23 cellular contexts compared by ENCODE assay signal in the genomic region with DNA sequence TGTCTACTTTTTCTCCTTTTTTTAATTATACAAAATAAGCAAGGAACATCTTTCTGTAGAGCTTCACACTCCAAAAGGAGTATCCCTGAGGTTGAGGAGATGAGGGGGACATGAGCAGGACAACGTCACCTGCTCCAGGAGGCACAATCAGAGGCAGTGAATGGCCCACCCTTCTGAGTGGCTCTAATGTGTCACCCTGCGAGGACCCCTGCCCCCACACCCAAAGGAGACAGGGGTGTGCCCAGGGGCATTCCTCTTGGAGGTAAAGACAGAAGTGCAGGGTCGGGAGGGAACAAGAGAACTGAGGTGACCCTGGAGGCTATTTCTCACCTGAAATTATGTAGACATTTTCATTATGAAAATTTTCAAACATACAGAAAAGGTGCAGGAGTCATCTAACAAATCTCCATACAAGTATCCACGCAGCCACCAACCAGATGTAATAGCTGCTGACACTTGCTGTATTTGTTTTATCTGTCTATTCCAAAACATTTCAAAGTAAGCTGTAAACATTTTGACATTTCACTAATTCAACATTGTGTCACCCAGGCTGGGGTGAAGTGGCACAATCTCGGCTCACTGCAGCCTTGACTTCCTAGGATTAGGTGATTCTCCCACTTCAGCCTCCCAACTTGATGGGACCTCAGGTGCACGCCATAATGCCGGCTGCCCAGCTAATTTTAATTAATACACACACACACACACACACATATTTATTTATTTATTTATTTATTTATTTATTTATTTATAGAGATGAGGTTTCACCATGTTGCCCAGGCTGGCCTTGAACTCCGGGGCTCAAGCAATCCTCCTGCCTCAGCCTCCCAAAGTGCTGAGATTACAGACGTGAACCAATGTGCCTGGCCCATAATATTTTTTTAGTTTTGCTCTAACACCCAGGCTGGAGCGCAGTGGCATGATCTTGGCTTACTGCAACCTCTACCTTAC.
"Had no signal": no experiment of that assay in that cellular context is flagged by ENCODE, and none has a peak within 500 bp of the region (broad histone marks: within the 10 kb centered on the region; RNA-seq: fewer than 3 reads in every experiment).

No MANE protein-coding gene starts in this region.

- H3K36me3 Mint-ChIP-seq: mesothelial cell of epicardium; naive B cell; stimulated activated naive B cell treated with anti-CD40 and anti-IgM and Interleukin-4, amounts not matched to agents 10 μg/mL and 1 μg/mL and 100 μg/mL, for 72 hours had no signal

- H3K9me3 Mint-ChIP-seq: mesothelial cell of epicardium; naive B cell; nephron; neural crest cell; stimulated activated naive B cell treated with anti-CD40 and anti-IgM and Interleukin-4, amounts not matched to agents 10 μg/mL and 1 μg/mL and 100 μg/mL, for 72 hours had no signal

- H3K27ac Mint-ChIP-seq: mesothelial cell of epicardium; naive B cell; nephron; progenitor cell of endocrine pancreas; stimulated activated naive B cell treated with anti-CD40 and anti-IgM and Interleukin-4, amounts not matched to agents 10 μg/mL and 1 μg/mL and 100 μg/mL, for 72 hours had no signal

- H3K4me3 Mint-ChIP-seq: mesothelial cell of epicardium; nephron; neural crest cell; stimulated activated naive B cell treated with anti-CD40 and anti-IgM and Interleukin-4, amounts not matched to agents 10 μg/mL and 1 μg/mL and 100 μg/mL, for 72 hours had no signal

- ATAC-seq: heart left ventricle; left cardiac atrium; sciatic nerve; stimulated activated naive B cell treated with anti-CD40 and anti-IgM and Interleukin-4, amounts not matched to agents 10 μg/mL and 1 μg/mL and 100 μg/mL, for 72 hours; stimulated activated naive CD8-positive, alpha-beta T cell treated with anti-CD3 and anti-CD28 coated beads, Interleukin-15, Interleukin-2, amounts not matched to agents 100 U/mL and 50 U/mL, for 24 hours had no signal

- DNase-seq: heart left ventricle; hypothalamus; kidney glomerular epithelial cell; left cardiac atrium; left ventricle myocardium inferior; mesendoderm; naive B cell; nucleus accumbens; stimulated activated CD4-positive, alpha-beta T cell treated with anti-CD3 and anti-CD28 coated beads, Interleukin-12 subunit alpha, Interleukin-12 subunit beta, amount 100 ng/mL, for 4 hours; stimulated activated CD4-positive, alpha-beta T cell treated with anti-CD3 and anti-CD28 coated beads, Interleukin-15, amount 100 ng/mL, for 24 hours; stimulated activated CD4-positive, alpha-beta T cell treated with anti-CD3 and anti-CD28 coated beads, Interleukin-4, amount 100 ng/mL, for 1 hour; stimulated activated naive B cell treated with anti-CD40 and anti-IgM and Interleukin-4, amounts not matched to agents 10 μg/mL and 1 μg/mL and 100 μg/mL, for 72 hours; stimulated activated naive CD8-positive, alpha-beta T cell treated with anti-CD3 and anti-CD28 coated beads, Interleukin-15, Interleukin-2, amounts not matched to agents 100 U/mL and 50 U/mL, for 24 hours; stomach; testis; thyroid gland; transverse colon; upper lobe of left lung had no signal
